In genomic region chr1:45925728-45926287, GRCh38 we compare ENCODE assay signal across 21 cellular contexts.
DNase-seq lines count a peak whose midpoint lies in the region; ATAC-seq and TF ChIP-seq lines count a peak whose summit lies in the region.
"Had no signal": no experiment of that assay in that cellular context is flagged by ENCODE, and none has a peak within 500 bp of the region (broad histone marks: within the 10 kb centered on the region; RNA-seq: fewer than 3 reads in every experiment).

No MANE protein-coding gene starts in this region.

- H3K4me3 ChIP-seq in endodermal cell (ENCODE audit: low read length): peak overlapping the region; percentile 54
- H3K4me3 ChIP-seq: A549, skin epidermis had no signal

- no peak overlapping the region for H3K4me3 Mint-ChIP-seq in endodermal cell
- H3K4me3 Mint-ChIP-seq in stimulated activated naive B cell treated with anti-CD40 and anti-IgM and Interleukin-4, amounts not matched to agents 10 μg/mL and 1 μg/mL and 100 μg/mL, for 72 hours: no peak overlapping the region
- no peak overlapping the region for H3K4me3 Mint-ChIP-seq in activated T-cell treated with anti-CD3 and anti-CD28 coated beads, Interleukin-2, amount 50 U/mL, for 4 hours
- H3K4me3 Mint-ChIP-seq: activated naive CD8-positive, alpha-beta T cell treated with anti-CD3 and anti-CD28 coated beads, Interleukin-2, amount 10 ng/mL, durations not matched to agents 7 days and 5 days; activated T-cell treated with anti-CD3 and anti-CD28 coated beads, Interleukin-2, amount 50 U/mL, for 72 hours; CD4-positive, CD25-positive, alpha-beta regulatory T cell; stimulated activated memory B cell treated with anti-CD40 and anti-IgM and Interleukin-4, amounts not matched to agents 10 μg/mL and 1 μg/mL and 100 μg/mL, for 72 hours; T-helper 2 cell treated with Interferon-gamma antibody and Interleukin-4, amounts not matched to agents 5 μg/mL and 100 μg/mL, for 36 hours had no signal

- peak overlapping the region; percentile 37 for H3K27ac Mint-ChIP-seq in endodermal cell
- H3K27ac Mint-ChIP-seq in stimulated activated naive B cell treated with anti-CD40 and anti-IgM and Interleukin-4, amounts not matched to agents 10 μg/mL and 1 μg/mL and 100 μg/mL, for 72 hours: no peak overlapping the region
- H3K27ac Mint-ChIP-seq: activated naive CD8-positive, alpha-beta T cell treated with anti-CD3 and anti-CD28 coated beads, Interleukin-2, amount 10 ng/mL, durations not matched to agents 7 days and 5 days; activated T-cell treated with anti-CD3 and anti-CD28 coated beads, Interleukin-2, amount 50 U/mL, for 72 hours; CD4-positive, CD25-positive, alpha-beta regulatory T cell; stimulated activated memory B cell treated with anti-CD40 and anti-IgM and Interleukin-4, amounts not matched to agents 10 μg/mL and 1 μg/mL and 100 μg/mL, for 72 hours; T-helper 2 cell treated with Interferon-gamma antibody and Interleukin-4, amounts not matched to agents 5 μg/mL and 100 μg/mL, for 36 hours had no signal

- peaks cover 11% of the 10 kb centered on the region for H3K9me3 ChIP-seq in endodermal cell (ENCODE audit: control insufficient read depth, low read length)
- H3K9me3 ChIP-seq: A549 had no signal

- WGBS in endodermal cell (ENCODE audit: insufficient coverage in 1 of 2, insufficient read length in 1 of 2), 2 experiments: 92 to 94% methylated on average over 2 of the region's 2 CpGs

- peaks cover 3% of the 10 kb centered on the region for H3K36me3 Mint-ChIP-seq in endodermal cell (ENCODE audit: low read depth)
- H3K36me3 Mint-ChIP-seq in stimulated activated naive B cell treated with anti-CD40 and anti-IgM and Interleukin-4, amounts not matched to agents 10 μg/mL and 1 μg/mL and 100 μg/mL, for 72 hours: peaks cover 0 to 10% of the 10 kb centered on the region in 2 donors
- H3K36me3 Mint-ChIP-seq in activated T-cell treated with anti-CD3 and anti-CD28 coated beads, Interleukin-2, amount 50 U/mL, for 4 hours (ENCODE audit: insufficient read depth): no peaks in the 10 kb centered on the region
- H3K36me3 Mint-ChIP-seq: activated naive CD8-positive, alpha-beta T cell treated with anti-CD3 and anti-CD28 coated beads, Interleukin-2, amount 10 ng/mL, durations not matched to agents 7 days and 5 days; CD4-positive, CD25-positive, alpha-beta regulatory T cell had no signal

- peaks cover 24% of the 10 kb centered on the region for H3K4me1 ChIP-seq in endodermal cell (ENCODE audit: control insufficient read depth, insufficient read depth, low read length)

- no peak for TF ChIP-seq CTCF in endodermal cell (conservative IDR thresholded peaks at IDR 0.05)

- no peaks in the 10 kb centered on the region for H3K36me3 ChIP-seq in endodermal cell (ENCODE audit: control insufficient read depth, insufficient read depth, low read length)

- H3K9me3 Mint-ChIP-seq in endodermal cell: no peaks in the 10 kb centered on the region
- H3K9me3 Mint-ChIP-seq in stimulated activated naive B cell treated with anti-CD40 and anti-IgM and Interleukin-4, amounts not matched to agents 10 μg/mL and 1 μg/mL and 100 μg/mL, for 72 hours: peaks cover 0 to 3% of the 10 kb centered on the region in 2 donors
- no peaks in the 10 kb centered on the region for H3K9me3 Mint-ChIP-seq in activated T-cell treated with anti-CD3 and anti-CD28 coated beads, Interleukin-2, amount 50 U/mL, for 4 hours
- H3K9me3 Mint-ChIP-seq: activated naive CD8-positive, alpha-beta T cell treated with anti-CD3 and anti-CD28 coated beads, Interleukin-2, amount 10 ng/mL, durations not matched to agents 7 days and 5 days; activated T-cell treated with anti-CD3 and anti-CD28 coated beads, Interleukin-2, amount 50 U/mL, for 72 hours; CD4-positive, CD25-positive, alpha-beta regulatory T cell; stimulated activated memory B cell treated with anti-CD40 and anti-IgM and Interleukin-4, amounts not matched to agents 10 μg/mL and 1 μg/mL and 100 μg/mL, for 72 hours; T-helper 2 cell treated with Interferon-gamma antibody and Interleukin-4, amounts not matched to agents 5 μg/mL and 100 μg/mL, for 36 hours had no signal

- peaks cover 71% of the 10 kb centered on the region for H3K4me1 Mint-ChIP-seq in endodermal cell
- peaks cover 24 to 48% of the 10 kb centered on the region in 2 donors for H3K4me1 Mint-ChIP-seq in stimulated activated naive B cell treated with anti-CD40 and anti-IgM and Interleukin-4, amounts not matched to agents 10 μg/mL and 1 μg/mL and 100 μg/mL, for 72 hours
- H3K4me1 Mint-ChIP-seq in activated T-cell treated with anti-CD3 and anti-CD28 coated beads, Interleukin-2, amount 50 U/mL, for 4 hours (ENCODE audit: low read depth): peaks cover 11% of the 10 kb centered on the region

- H3K9ac ChIP-seq in endodermal cell (ENCODE audit: extremely low read depth, low read length, poor library complexity, severe bottlenecking): no peak overlapping the region

- H3K27me3 ChIP-seq in endodermal cell (ENCODE audit: control insufficient read depth, insufficient read depth, low read length, poor library complexity, severe bottlenecking): no peaks in the 10 kb centered on the region

- peak; percentile 9 for DNase-seq in SIG-M5 treated with dmso at 0.1 percent for 504 hours (lab: John Stamatoyannopoulos, UW; ENCODE audit: unreplicated experiment)
- no peak for DNase-seq in SIG-M5 (lab: John Stamatoyannopoulos, UW)
- peak; percentile 13 for DNase-seq in MV-4-11 (lab: John Stamatoyannopoulos, UW)
- no peak for DNase-seq in endodermal cell
- no peak for DNase-seq in stimulated activated naive B cell treated with anti-CD40 and anti-IgM and Interleukin-4, amounts not matched to agents 10 μg/mL and 1 μg/mL and 100 μg/mL, for 72 hours
- no peak for DNase-seq in activated T-cell treated with anti-CD3 and anti-CD28 coated beads, Interleukin-2, amount 50 U/mL, for 4 hours
- DNase-seq: activated CD4-positive, alpha-beta T cell treated with anti-CD3 and anti-CD28 coated beads, Interleukin-2, amount 50 U/mL, for 48 hours; activated naive CD8-positive, alpha-beta T cell treated with anti-CD3 and anti-CD28 coated beads, Interleukin-2, amount 10 ng/mL, durations not matched to agents 7 days and 5 days; activated T-cell treated with anti-CD3 and anti-CD28 coated beads, Interleukin-2, amount 50 U/mL, for 72 hours; CD4-positive, CD25-positive, alpha-beta regulatory T cell; hypothalamus; left colon; NCI-H1930; NCI-H526; trophoblast cell had no signal

- H3K27me3 Mint-ChIP-seq in endodermal cell (ENCODE audit: insufficient read depth): no peaks in the 10 kb centered on the region
- no peaks in the 10 kb centered on the region for H3K27me3 Mint-ChIP-seq in stimulated activated naive B cell treated with anti-CD40 and anti-IgM and Interleukin-4, amounts not matched to agents 10 μg/mL and 1 μg/mL and 100 μg/mL, for 72 hours
- H3K27me3 Mint-ChIP-seq in activated T-cell treated with anti-CD3 and anti-CD28 coated beads, Interleukin-2, amount 50 U/mL, for 4 hours (ENCODE audit: low read depth): no peaks in the 10 kb centered on the region
- H3K27me3 Mint-ChIP-seq: activated naive CD8-positive, alpha-beta T cell treated with anti-CD3 and anti-CD28 coated beads, Interleukin-2, amount 10 ng/mL, durations not matched to agents 7 days and 5 days; CD4-positive, CD25-positive, alpha-beta regulatory T cell; stimulated activated memory B cell treated with anti-CD40 and anti-IgM and Interleukin-4, amounts not matched to agents 10 μg/mL and 1 μg/mL and 100 μg/mL, for 72 hours had no signal

- no peak overlapping the region for H3K27ac ChIP-seq in endodermal cell (ENCODE audit: low read depth, low read length)
- H3K27ac ChIP-seq: A549, skin epidermis had no signal

- ATAC-seq in stimulated activated naive B cell treated with anti-CD40 and anti-IgM and Interleukin-4, amounts not matched to agents 10 μg/mL and 1 μg/mL and 100 μg/mL, for 72 hours (replicated peaks): peak; percentile 63 to 68
- ATAC-seq in activated T-cell treated with anti-CD3 and anti-CD28 coated beads, Interleukin-2, amount 50 U/mL, for 4 hours: no peak
- ATAC-seq in HG03457 (IDR thresholded peaks at IDR 0.05; ENCODE audit: unreplicated experiment): no peak
- ATAC-seq in GM21515 (IDR thresholded peaks at IDR 0.05; ENCODE audit: unreplicated experiment): no peak
- ATAC-seq: A549; activated T-cell treated with anti-CD3 and anti-CD28 coated beads, Interleukin-2, amount 50 U/mL, for 72 hours; left colon; stimulated activated memory B cell treated with anti-CD40 and anti-IgM and Interleukin-4, amounts not matched to agents 10 μg/mL and 1 μg/mL and 100 μg/mL, for 72 hours had no signal

Comparison
In these comparisons a context has a peak if more than half of its experiments do, and no peak if none do; other contexts are left out.
1. DNase-seq: peak in SIG-M5 treated with dmso at 0.1 percent for 504 hours (single experiment) and MV-4-11 (single experiment); none in SIG-M5 (single experiment), endodermal cell (single experiment), stimulated activated naive B cell treated with anti-CD40 and anti-IgM and Interleukin-4, amounts not matched to agents 10 μg/mL and 1 μg/mL and 100 μg/mL, for 72 hours (single experiment) and activated T-cell treated with anti-CD3 and anti-CD28 coated beads, Interleukin-2, amount 50 U/mL, for 4 hours (single experiment).
2. ATAC-seq: peak in stimulated activated naive B cell treated with anti-CD40 and anti-IgM and Interleukin-4, amounts not matched to agents 10 μg/mL and 1 μg/mL and 100 μg/mL, for 72 hours (2 of 2); none in activated T-cell treated with anti-CD3 and anti-CD28 coated beads, Interleukin-2, amount 50 U/mL, for 4 hours (0 of 2), HG03457 (single experiment) and GM21515 (single experiment).